In the genomic region with DNA sequence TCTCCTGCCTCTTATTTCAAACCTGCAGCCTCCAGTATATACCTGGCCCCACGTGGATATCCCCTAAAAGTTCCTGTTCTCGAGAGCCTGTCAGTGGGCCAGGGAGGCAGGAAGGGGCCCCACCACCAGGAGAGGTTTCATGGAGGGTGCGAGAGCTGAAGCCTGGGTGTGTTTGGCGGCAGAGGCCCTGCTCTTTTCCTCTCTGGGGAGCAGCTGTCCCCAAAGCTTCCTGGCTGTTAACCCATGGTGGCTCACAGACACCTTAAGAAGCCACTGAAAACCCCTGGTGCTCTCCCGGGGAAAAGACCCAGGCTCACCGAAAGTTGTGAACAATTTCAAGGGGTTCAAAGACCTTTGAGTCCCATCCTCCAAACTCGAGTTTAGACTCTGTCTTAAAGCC, we compare ENCODE assay signal across 2 cellular contexts.
TF ChIP-seq lines count a peak whose summit lies in the region.

No MANE protein-coding gene starts in this region.

TF ChIP-seq in GM23338, 12 proteins besides CTCF, POLR2A, EP300 and RAD21 (continued from another document):
- TF ChIP-seq EZH2phosphoT487 (IDR thresholded peaks at IDR 0.05; ENCODE audit: unreplicated experiment) (no peak), ZNF331 (CRISPR knock-in tag; IDR thresholded peaks at IDR 0.05; ENCODE audit: low read depth) (no peak)
- TF ChIP-seq, protein P1, sequence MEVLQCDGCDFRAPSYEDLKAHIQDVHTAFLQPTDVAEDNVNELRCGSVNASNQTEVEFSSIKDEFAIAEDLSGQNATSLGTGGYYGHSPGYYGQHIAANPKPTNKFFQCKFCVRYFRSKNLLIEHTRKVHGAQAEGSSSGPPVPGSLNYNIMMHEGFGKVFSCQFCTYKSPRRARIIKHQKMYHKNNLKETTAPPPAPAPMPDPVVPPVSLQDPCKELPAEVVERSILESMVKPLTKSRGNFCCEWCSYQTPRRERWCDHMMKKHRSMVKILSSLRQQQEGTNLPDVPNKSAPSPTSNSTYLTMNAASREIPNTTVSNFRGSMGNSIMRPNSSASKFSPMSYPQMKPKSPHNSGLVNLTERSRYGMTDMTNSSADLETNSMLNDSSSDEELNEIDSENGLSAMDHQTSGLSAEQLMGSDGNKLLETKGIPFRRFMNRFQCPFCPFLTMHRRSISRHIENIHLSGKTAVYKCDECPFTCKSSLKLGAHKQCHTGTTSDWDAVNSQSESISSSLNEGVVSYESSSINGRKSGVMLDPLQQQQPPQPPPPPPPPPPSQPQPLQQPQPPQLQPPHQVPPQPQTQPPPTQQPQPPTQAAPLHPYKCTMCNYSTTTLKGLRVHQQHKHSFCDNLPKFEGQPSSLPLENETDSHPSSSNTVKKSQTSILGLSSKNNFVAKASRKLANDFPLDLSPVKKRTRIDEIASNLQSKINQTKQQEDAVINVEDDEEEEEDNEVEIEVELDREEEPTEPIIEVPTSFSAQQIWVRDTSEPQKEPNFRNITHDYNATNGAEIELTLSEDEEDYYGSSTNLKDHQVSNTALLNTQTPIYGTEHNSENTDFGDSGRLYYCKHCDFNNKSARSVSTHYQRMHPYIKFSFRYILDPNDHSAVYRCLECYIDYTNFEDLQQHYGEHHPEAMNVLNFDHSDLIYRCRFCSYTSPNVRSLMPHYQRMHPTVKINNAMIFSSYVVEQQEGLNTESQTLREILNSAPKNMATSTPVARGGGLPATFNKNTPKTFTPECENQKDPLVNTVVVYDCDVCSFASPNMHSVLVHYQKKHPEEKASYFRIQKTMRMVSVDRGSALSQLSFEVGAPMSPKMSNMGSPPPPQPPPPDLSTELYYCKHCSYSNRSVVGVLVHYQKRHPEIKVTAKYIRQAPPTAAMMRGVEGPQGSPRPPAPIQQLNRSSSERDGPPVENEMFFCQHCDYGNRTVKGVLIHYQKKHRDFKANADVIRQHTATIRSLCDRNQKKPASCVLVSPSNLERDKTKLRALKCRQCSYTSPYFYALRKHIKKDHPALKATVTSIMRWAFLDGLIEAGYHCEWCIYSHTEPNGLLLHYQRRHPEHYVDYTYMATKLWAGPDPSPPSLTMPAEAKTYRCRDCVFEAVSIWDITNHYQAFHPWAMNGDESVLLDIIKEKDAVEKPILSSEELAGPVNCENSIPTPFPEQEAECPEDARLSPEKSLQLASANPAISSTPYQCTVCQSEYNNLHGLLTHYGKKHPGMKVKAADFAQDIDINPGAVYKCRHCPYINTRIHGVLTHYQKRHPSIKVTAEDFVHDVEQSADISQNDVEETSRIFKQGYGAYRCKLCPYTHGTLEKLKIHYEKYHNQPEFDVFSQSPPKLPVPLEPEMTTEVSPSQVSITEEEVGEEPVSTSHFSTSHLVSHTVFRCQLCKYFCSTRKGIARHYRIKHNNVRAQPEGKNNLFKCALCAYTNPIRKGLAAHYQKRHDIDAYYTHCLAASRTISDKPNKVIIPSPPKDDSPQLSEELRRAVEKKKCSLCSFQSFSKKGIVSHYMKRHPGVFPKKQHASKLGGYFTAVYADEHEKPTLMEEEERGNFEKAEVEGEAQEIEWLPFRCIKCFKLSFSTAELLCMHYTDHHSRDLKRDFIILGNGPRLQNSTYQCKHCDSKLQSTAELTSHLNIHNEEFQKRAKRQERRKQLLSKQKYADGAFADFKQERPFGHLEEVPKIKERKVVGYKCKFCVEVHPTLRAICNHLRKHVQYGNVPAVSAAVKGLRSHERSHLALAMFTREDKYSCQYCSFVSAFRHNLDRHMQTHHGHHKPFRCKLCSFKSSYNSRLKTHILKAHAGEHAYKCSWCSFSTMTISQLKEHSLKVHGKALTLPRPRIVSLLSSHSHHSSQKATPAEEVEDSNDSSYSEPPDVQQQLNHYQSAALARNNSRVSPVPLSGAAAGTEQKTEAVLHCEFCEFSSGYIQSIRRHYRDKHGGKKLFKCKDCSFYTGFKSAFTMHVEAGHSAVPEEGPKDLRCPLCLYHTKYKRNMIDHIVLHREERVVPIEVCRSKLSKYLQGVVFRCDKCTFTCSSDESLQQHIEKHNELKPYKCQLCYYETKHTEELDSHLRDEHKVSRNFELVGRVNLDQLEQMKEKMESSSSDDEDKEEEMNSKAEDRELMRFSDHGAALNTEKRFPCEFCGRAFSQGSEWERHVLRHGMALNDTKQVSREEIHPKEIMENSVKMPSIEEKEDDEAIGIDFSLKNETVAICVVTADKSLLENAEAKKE (CRISPR knock-in tag; IDR thresholded peaks at IDR 0.05) = no peak

TF ChIP-seq in WTC11, 78 proteins besides CTCF, POLR2A, EP300 and RAD21:
- TF ChIP-seq MYBL2 (CRISPR knock-in tag; IDR thresholded peaks at IDR 0.05) = no peak
- TF ChIP-seq, protein P2, sequence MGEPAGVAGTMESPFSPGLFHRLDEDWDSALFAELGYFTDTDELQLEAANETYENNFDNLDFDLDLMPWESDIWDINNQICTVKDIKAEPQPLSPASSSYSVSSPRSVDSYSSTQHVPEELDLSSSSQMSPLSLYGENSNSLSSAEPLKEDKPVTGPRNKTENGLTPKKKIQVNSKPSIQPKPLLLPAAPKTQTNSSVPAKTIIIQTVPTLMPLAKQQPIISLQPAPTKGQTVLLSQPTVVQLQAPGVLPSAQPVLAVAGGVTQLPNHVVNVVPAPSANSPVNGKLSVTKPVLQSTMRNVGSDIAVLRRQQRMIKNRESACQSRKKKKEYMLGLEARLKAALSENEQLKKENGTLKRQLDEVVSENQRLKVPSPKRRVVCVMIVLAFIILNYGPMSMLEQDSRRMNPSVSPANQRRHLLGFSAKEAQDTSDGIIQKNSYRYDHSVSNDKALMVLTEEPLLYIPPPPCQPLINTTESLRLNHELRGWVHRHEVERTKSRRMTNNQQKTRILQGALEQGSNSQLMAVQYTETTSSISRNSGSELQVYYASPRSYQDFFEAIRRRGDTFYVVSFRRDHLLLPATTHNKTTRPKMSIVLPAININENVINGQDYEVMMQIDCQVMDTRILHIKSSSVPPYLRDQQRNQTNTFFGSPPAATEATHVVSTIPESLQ (CRISPR knock-in tag; IDR thresholded peaks at IDR 0.05) = no peak
- no peak for TF ChIP-seq FOXJ3 (CRISPR knock-in tag; IDR thresholded peaks at IDR 0.05; ENCODE audit: borderline replicate concordance)
- TF ChIP-seq, protein P3, sequence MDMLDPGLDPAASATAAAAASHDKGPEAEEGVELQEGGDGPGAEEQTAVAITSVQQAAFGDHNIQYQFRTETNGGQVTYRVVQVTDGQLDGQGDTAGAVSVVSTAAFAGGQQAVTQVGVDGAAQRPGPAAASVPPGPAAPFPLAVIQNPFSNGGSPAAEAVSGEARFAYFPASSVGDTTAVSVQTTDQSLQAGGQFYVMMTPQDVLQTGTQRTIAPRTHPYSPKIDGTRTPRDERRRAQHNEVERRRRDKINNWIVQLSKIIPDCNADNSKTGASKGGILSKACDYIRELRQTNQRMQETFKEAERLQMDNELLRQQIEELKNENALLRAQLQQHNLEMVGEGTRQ (CRISPR knock-in tag; IDR thresholded peaks at IDR 0.05) = no peak
- TF ChIP-seq EMX1 (CRISPR knock-in tag; IDR thresholded peaks at IDR 0.05) = no peak
- no peak for TF ChIP-seq SMAD4 (CRISPR knock-in tag; IDR thresholded peaks at IDR 0.05)
- no peak for TF ChIP-seq NR2C2 (CRISPR knock-in tag; IDR thresholded peaks at IDR 0.05)
- no peak for TF ChIP-seq IRF2 (CRISPR knock-in tag; IDR thresholded peaks at IDR 0.05; ENCODE audit: borderline replicate concordance, low read depth)
